Comparison of ENCODE assay signal across 7 cellular contexts in genomic region chr17:7328840-7329359, GRCh38. TPM values are rescaled to one million over a fixed set of nuclear protein-coding genes. Genes with fewer than 3 reads are reported as not detected.
DNase-seq lines count a peak whose midpoint lies in the region; ATAC-seq and TF ChIP-seq lines count a peak whose summit lies in the region.

Gene NEURL4, minus strand, starts transcription at chr17:7329335. Its CDS starts 23 bp downstream, at chr17:7329312.

- H3K4me3 ChIP-seq in SK-N-MC (peak within 1 kb of the TSS; percentile 87), esophagus squamous epithelium (peak within 1 kb of the TSS; percentile 73 to 95 (median 84))

- H3K9ac ChIP-seq in SK-N-MC (ENCODE audit: insufficient read length), result peak within 1 kb of the TSS; percentile 82

- WGBS in esophagus squamous epithelium, 2 donors, result 1% methylated on average over 16 to 23 of the region's 47 CpGs

- ATAC-seq in GM18505 (IDR thresholded peaks at IDR 0.05; ENCODE audit: unreplicated experiment) (peak; percentile 1), HG02642 (IDR thresholded peaks at IDR 0.05; ENCODE audit: poor library complexity, unreplicated experiment) (peak; percentile 4)

- TF ChIP-seq POLR2A in GM18505 (IDR thresholded peaks at IDR 0.05; ENCODE audit: borderline replicate concordance, extremely low read depth, insufficient read depth, insufficient read length), result no peak
- no peak for TF ChIP-seq POLR2A in esophagus squamous epithelium (IDR thresholded peaks at IDR 0.05)

- intact Hi-C loops in esophagus squamous epithelium (cut with DNase I), result no loop called here

- no peak for DNase-seq in SK-N-MC (ENCODE audit: low read depth, low spot score)
- no peak for DNase-seq in esophagus squamous epithelium (lab: John Stamatoyannopoulos, UW)
- peak; percentile 37 for DNase-seq in neural crest cell (ENCODE audit: low read depth, low spot score)
- no peak for DNase-seq in NOMO-1 treated with dmso at 0.1 percent for 144 hours (lab: John Stamatoyannopoulos, UW; ENCODE audit: unreplicated experiment)
- no peak for DNase-seq in central memory CD4-positive, alpha-beta T cell

- H3K9me3 Mint-ChIP-seq in neural crest cell, result no peaks in the 10 kb centered on the region

- H3K4me1 ChIP-seq in esophagus squamous epithelium, result peaks cover 11 to 38% (median 17%) of the 10 kb centered on the region in 3 donors

- H3K27me3 Mint-ChIP-seq in neural crest cell (ENCODE audit: low read depth), result no peaks in the 10 kb centered on the region

- H3K4me1 Mint-ChIP-seq in neural crest cell, result peaks cover 22% of the 10 kb centered on the region

- H3K27ac ChIP-seq in SK-N-MC (peak within 1 kb of the TSS; percentile 90), esophagus squamous epithelium (peak within 1 kb of the TSS; percentile 84 to 94 (median 90))

- H3K36me3 ChIP-seq in SK-N-MC (ENCODE audit: insufficient read depth, low read length) (peaks cover 13% of the 10 kb centered on the region; the same call in 1 of the 2 replicates), esophagus squamous epithelium (peaks cover 1 to 35% (median 4%) of the 10 kb centered on the region in 3 donors)

- H3K27ac Mint-ChIP-seq in neural crest cell (ENCODE audit: unreplicated experiment), result peak within 1 kb of the TSS; percentile 99

- peaks cover 0 to 5% (median 0%) of the 10 kb centered on the region in 4 donors for H3K27me3 ChIP-seq in esophagus squamous epithelium

- H3K36me3 Mint-ChIP-seq in neural crest cell (ENCODE audit: low read depth), result no peaks in the 10 kb centered on the region

- peak within 1 kb of the TSS; percentile 93 for H3K4me3 Mint-ChIP-seq in neural crest cell

- TF ChIP-seq CTCF in esophagus squamous epithelium (IDR thresholded peaks at IDR 0.05) (peak in 1 of 6 experiments; percentile 4), neural crest cell (conservative IDR thresholded peaks at IDR 0.05) (no peak)

- no peaks in the 10 kb centered on the region for H3K9me3 ChIP-seq in SK-N-MC (ENCODE audit: low read depth, low read length)
- H3K9me3 ChIP-seq in esophagus squamous epithelium, result no peaks in the 10 kb centered on the region

RNA-seq across cellular contexts. Expression of gene NEURL4, which starts in this region (rescaled TPM):
- total RNA-seq in esophagus squamous epithelium (10 to 100 TPM in 3 of 4 donors, 1 to 10 TPM in 1; 9.7 to 18.7 (median 14.4) TPM), neural crest cell (65.6 and 69.5 TPM in 2 replicates)
